Comparison of ENCODE assay signal across 29 cellular contexts in the genomic region with DNA sequence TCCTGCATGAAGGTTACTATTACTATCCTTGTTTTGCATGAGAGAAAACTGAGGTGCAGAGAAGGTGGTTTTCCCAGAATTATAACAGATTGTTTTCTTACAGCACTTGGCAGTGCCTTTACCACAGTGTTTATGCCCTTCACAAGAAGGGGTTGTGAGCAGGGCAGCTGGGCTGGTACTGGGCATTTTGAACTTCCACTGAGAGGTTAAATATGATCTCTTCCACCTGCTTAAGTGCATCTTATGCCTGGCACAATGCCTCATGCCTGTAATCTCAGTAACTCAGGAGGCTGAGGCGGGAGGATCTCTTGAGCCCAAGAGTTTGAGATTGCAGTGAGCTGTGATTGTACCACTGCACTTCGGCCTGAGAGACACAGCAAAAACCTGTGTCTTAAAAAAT.
"Had no signal": no experiment of that assay in that cellular context is flagged by ENCODE, and none has a peak within 500 bp of the region (broad histone marks: within the 10 kb centered on the region; RNA-seq: fewer than 3 reads in every experiment).

No MANE protein-coding gene starts in this region.

- FAIRE-seq: K562, TTC549 had no signal

- H3K4me1 ChIP-seq: breast epithelium, Peyer's patch had no signal

- H3K27ac ChIP-seq: adrenal gland, breast epithelium, Peyer's patch, RWPE1 had no signal

- H3K9me3 ChIP-seq: adrenal gland, breast epithelium, Peyer's patch had no signal

- DNase-seq: activated B cell treated with CpG ODN at 0.5 μM for 24 hours; activated CD4-positive, alpha-beta memory T cell treated with anti-CD3 and anti-CD28 coated beads for 36 hours; activated CD4-positive, alpha-beta T cell treated with anti-CD3 and anti-CD28 coated beads for 1 hour; activated CD4-positive, alpha-beta T cell treated with anti-CD3 and anti-CD28 coated beads, Interleukin-2, amount 10 ng/mL, durations not matched to agents 24 days and 14 days; activated CD8-positive, alpha-beta memory T cell treated with anti-CD3 and anti-CD28 coated beads for 24 hours; activated effector memory CD4-positive, alpha-beta T cell treated with anti-CD3 and anti-CD28 coated beads, Interleukin-2, amount 50 U/mL, for 16 hours; activated naive CD4-positive, alpha-beta T cell treated with anti-CD3 and anti-CD28 coated beads for 36 hours; activated naive CD8-positive, alpha-beta T cell treated with anti-CD3 and anti-CD28 coated beads for 36 hours; activated T-cell treated with anti-CD3 and anti-CD28 coated beads, Interleukin-2, amount 50 U/mL, for 4 hours; adrenal gland; aorta; caudate nucleus; Karpas-422; NCI-H1048; NCI-H146; NCI-H187 treated with DMSO at 0.1 percent for 48 hours; NCI-H2107; NCI-H2227 treated with DMSO at 0.1 percent for 48 hours; NCI-H446 treated with DMSO at 0.1 percent for 48 hours; NCI-H526 treated with DMSO at 0.1 percent for 48 hours; NCI-H82; Peyer's patch; Right ventricle myocardium superior; T-helper 2 cell; T1000 had no signal

- H3K36me3 ChIP-seq: breast epithelium had no signal

- ATAC-seq: activated T-cell treated with anti-CD3 and anti-CD28 coated beads, Interleukin-2, amount 50 U/mL, for 4 hours; K562 had no signal

- H3K27me3 ChIP-seq: adrenal gland, breast epithelium, Peyer's patch had no signal

- H3K4me3 ChIP-seq: adrenal gland, breast epithelium, K562, Peyer's patch had no signal
